Comparison of ENCODE assay signal across 9 cellular contexts in genomic region chr13:77478645-77478997, GRCh38. TPM values are rescaled to one million over a fixed set of nuclear protein-coding genes. Genes with fewer than 3 reads are reported as not detected.
DNase-seq lines count a peak whose midpoint lies in the region; ATAC-seq and TF ChIP-seq lines count a peak whose summit lies in the region.
"Had no signal": no experiment of that assay in that cellular context is flagged by ENCODE, and none has a peak within 500 bp of the region (broad histone marks: within the 10 kb centered on the region; RNA-seq: fewer than 3 reads in every experiment).

No MANE protein-coding gene starts in this region.

- peak overlapping the region in 8 of 10 donors; percentile 33 to 55 (median 50) for H3K4me3 ChIP-seq in heart right ventricle
- H3K4me3 ChIP-seq in upper lobe of left lung = peak overlapping the region in 3 of 4 donors; percentile 27 to 53 (median 49)

- peaks cover 9% of the 10 kb centered on the region for H3K27me3 Mint-ChIP-seq in T-helper 17 cell
- H3K27me3 Mint-ChIP-seq in immature natural killer cell (ENCODE audit: low read depth in 3 of 3) = peaks cover 0 to 1% (median 0%) of the 10 kb centered on the region in 3 donors

- intact Hi-C loops in heart right ventricle (cut with DNase I) (loop anchor here in 7 of 10 donors (5.0 to 10.0 kb wide), 4 partner anchors 151 to 224 kb away; partner anchors contain the start of gene MYCBP2 (in 3 of the 7)), left cardiac atrium (cut with DNase I) (loop anchor here in 1 of 2 donors (10.0 kb wide), 2 partner anchors 154 to 204 kb away; partner anchors contain the start of gene MYCBP2)

- peaks cover 0 to 14% (median 0%) of the 10 kb centered on the region in 11 donors for H3K9me3 ChIP-seq in heart right ventricle
- H3K9me3 ChIP-seq in T-helper 17 cell (ENCODE audit: control insufficient read depth, low read length, poor library complexity, severe bottlenecking) = no peaks in the 10 kb centered on the region
- H3K9me3 ChIP-seq in upper lobe of left lung = no peaks in the 10 kb centered on the region

- peaks cover 3% of the 10 kb centered on the region for H3K4me1 Mint-ChIP-seq in T-helper 17 cell
- H3K4me1 Mint-ChIP-seq in immature natural killer cell = peaks cover 1 to 9% of the 10 kb centered on the region in 2 donors

- no peak overlapping the region for H3K27ac ChIP-seq in heart right ventricle
- peak overlapping the region in 2 of 4 donors; percentile 38 to 60 for H3K27ac ChIP-seq in upper lobe of left lung

- TF ChIP-seq POLR2A in upper lobe of left lung (IDR thresholded peaks at IDR 0.05) = no peak

- peaks cover 0 to 9% (median 0%) of the 10 kb centered on the region in 9 donors for H3K4me1 ChIP-seq in heart right ventricle
- H3K4me1 ChIP-seq in upper lobe of left lung = peaks cover 0 to 7% (median 6%) of the 10 kb centered on the region in 4 donors

- no peaks in the 10 kb centered on the region for H3K36me3 ChIP-seq in heart right ventricle
- H3K36me3 ChIP-seq in upper lobe of left lung = no peaks in the 10 kb centered on the region

- peak in 2 of 9 donors; percentile 0 to 20 for TF ChIP-seq CTCF in heart right ventricle (IDR thresholded peaks at IDR 0.05)
- no peak for TF ChIP-seq CTCF in upper lobe of left lung (IDR thresholded peaks at IDR 0.05)

- H3K4me3 Mint-ChIP-seq in T-helper 17 cell (peak overlapping the region; percentile 81), immature natural killer cell (peak overlapping the region; percentile 83 to 89 (median 86))

- H3K27me3 ChIP-seq in heart right ventricle (no peaks in the 10 kb centered on the region), upper lobe of left lung (no peaks in the 10 kb centered on the region)

- H3K27ac Mint-ChIP-seq in T-helper 17 cell (peak overlapping the region; percentile 14), immature natural killer cell (peak overlapping the region in 1 of 6 donors; percentile 28)

- DNase-seq in heart right ventricle (no peak), left cardiac atrium (no peak), T-helper 17 cell (no peak), immature natural killer cell (no peak), upper lobe of left lung (no peak), superior temporal gyrus (ENCODE audit: extremely low spot score) (no peak), NCI-H2196 (lab: John Stamatoyannopoulos, UW; ENCODE audit: unreplicated experiment) (no peak)
- DNase-seq in stimulated activated CD4-positive, alpha-beta T cell treated with anti-CD3 and anti-CD28 coated beads, Interleukin-4, amount 100 ng/mL, for 1 hour = no peak

- WGBS in heart right ventricle, 2 donors = 14 to 16% methylated on average over 5 of the region's 5 CpGs
- 9 to 12% methylated on average over 5 of the region's 5 CpGs for WGBS in upper lobe of left lung, 2 donors

- peak in 1 of 8 donors; percentile 19 for ATAC-seq in heart right ventricle
- ATAC-seq in left cardiac atrium = no peak
- peak; percentile 31 for ATAC-seq in T-helper 17 cell
- peak in 1 of 2 donors; percentile 11 for ATAC-seq in upper lobe of left lung (ENCODE audit: low FRiP score in 2 of 2)

- H3K36me3 Mint-ChIP-seq in T-helper 17 cell (ENCODE audit: low read depth) (no peaks in the 10 kb centered on the region), immature natural killer cell (no peaks in the 10 kb centered on the region)

- no peak for TF ChIP-seq EP300 in upper lobe of left lung (IDR thresholded peaks at IDR 0.05)

- H3K9me3 Mint-ChIP-seq in immature natural killer cell = no peaks in the 10 kb centered on the region

RNA-seq across cellular contexts. Expression of gene SCEL, which starts 56.9 kb away (rescaled TPM):
- total RNA-seq in heart right ventricle (under 1 TPM in 1 of 10 donors, not detected in 9; 0.11 TPM), left cardiac atrium (under 1 TPM; 0.08 to 0.15 TPM), T-helper 17 cell (not detected), upper lobe of left lung (100 to 1,000 TPM in 2 of 6 donors, 10 to 100 TPM in 4; 32.5 to 175 (median 82.5) TPM)
- polyA plus RNA-seq in heart right ventricle (under 1 TPM in 1 of 2 donors, not detected in 1; 0.07 TPM), immature natural killer cell (not detected)
- total RNA-seq: T-helper 2 cell treated with Interferon-gamma antibody and Interleukin-4, amounts not matched to agents 100 ng/mL and 5 ng/mL, for 36 hours had no signal

Comparison
In these comparisons a context has a peak if more than half of its experiments do, and no peak if none do; other contexts are left out.
1. RNA of gene SCEL, which starts 56.9 kb away (total RNA-seq): 32.5 to 175 TPM in upper lobe of left lung; 0.08 to 0.15 TPM in left cardiac atrium, 0.11 TPM in heart right ventricle and not detected in T-helper 17 cell; every median in the first group is over 10 times any median in the second.